Comparison of ENCODE assay signal across 22 cellular contexts in genomic region chr13:112592647-112593046, GRCh38.
"Had no signal": no experiment of that assay in that cellular context is flagged by ENCODE, and none has a peak within 500 bp of the region (broad histone marks: within the 10 kb centered on the region; RNA-seq: fewer than 3 reads in every experiment).

No MANE protein-coding gene starts in this region.

- DNase-seq: activated CD4-positive, alpha-beta memory T cell treated with anti-CD3 and anti-CD28 coated beads, Interleukin-2, amount 10 ng/mL, durations not matched to agents 7 days and 5 days; activated CD4-positive, alpha-beta T cell treated with anti-CD3 and anti-CD28 coated beads, Interleukin-2, amount 10 ng/mL, durations not matched to agents 7 days and 5 days; activated CD4-positive, CD25-positive, alpha-beta regulatory T cell; activated CD8-positive, alpha-beta memory T cell treated with anti-CD3 and anti-CD28 coated beads, Interleukin-2, amount 50 U/mL, for 4 hours; activated gamma-delta T cell treated with Interleukin-2 at 50 U/mL for 16 hours; activated naive CD4-positive, alpha-beta T cell treated with anti-CD3 and anti-CD28 coated beads, Interleukin-2, amount 10 ng/mL, durations not matched to agents 7 days and 5 days; activated naive CD8-positive, alpha-beta T cell treated with anti-CD3 and anti-CD28 coated beads for 36 hours; activated T-cell treated with anti-CD3 and anti-CD28 coated beads, Interleukin-2, amount 50 U/mL, for 72 hours; Kasumi-1; MV-4-11; NCI-H1105; NCI-H1436 treated with DMSO at 0.1 percent for 48 hours; NCI-H187; NCI-H2081; NCI-H446; NCI-H524; T-helper 1 cell had no signal

- H3K4me3 ChIP-seq: K562, SK-N-MC had no signal

- H3K27ac ChIP-seq: SK-N-MC, VCaP had no signal

- H3K9me3 Mint-ChIP-seq: activated CD4-positive, alpha-beta memory T cell treated with anti-CD3 and anti-CD28 coated beads, Interleukin-2, amount 10 ng/mL, durations not matched to agents 7 days and 5 days; activated CD4-positive, alpha-beta T cell treated with anti-CD3 and anti-CD28 coated beads, Interleukin-2, amount 10 ng/mL, durations not matched to agents 7 days and 5 days; activated naive CD4-positive, alpha-beta T cell treated with anti-CD3 and anti-CD28 coated beads, Interleukin-2, amount 10 ng/mL, durations not matched to agents 7 days and 5 days; activated naive CD8-positive, alpha-beta T cell treated with anti-CD3 and anti-CD28 coated beads for 36 hours; activated T-helper 2 cell treated with anti-CD3 and anti-CD28 coated beads, Interferon-gamma antibody, Interleukin-2, Interleukin-4, amounts not matched to agents 10 μg/mL and 5 μg/mL and 100 μg/mL, durations not matched to agents 14 hours and 24 hours and 36 hours had no signal

- ATAC-seq: activated T-cell treated with anti-CD3 and anti-CD28 coated beads, Interleukin-2, amount 50 U/mL, for 72 hours; K562; Right ventricle myocardium inferior had no signal

- H3K4me3 Mint-ChIP-seq: activated CD4-positive, alpha-beta memory T cell treated with anti-CD3 and anti-CD28 coated beads, Interleukin-2, amount 10 ng/mL, durations not matched to agents 7 days and 5 days; activated CD4-positive, alpha-beta T cell treated with anti-CD3 and anti-CD28 coated beads, Interleukin-2, amount 10 ng/mL, durations not matched to agents 7 days and 5 days; activated naive CD4-positive, alpha-beta T cell treated with anti-CD3 and anti-CD28 coated beads, Interleukin-2, amount 10 ng/mL, durations not matched to agents 7 days and 5 days; activated naive CD8-positive, alpha-beta T cell treated with anti-CD3 and anti-CD28 coated beads for 36 hours; activated T-cell treated with anti-CD3 and anti-CD28 coated beads, Interleukin-2, amount 50 U/mL, for 72 hours had no signal

- H3K27ac Mint-ChIP-seq: activated CD4-positive, alpha-beta memory T cell treated with anti-CD3 and anti-CD28 coated beads, Interleukin-2, amount 10 ng/mL, durations not matched to agents 7 days and 5 days; activated CD4-positive, alpha-beta T cell treated with anti-CD3 and anti-CD28 coated beads, Interleukin-2, amount 10 ng/mL, durations not matched to agents 7 days and 5 days; activated naive CD4-positive, alpha-beta T cell treated with anti-CD3 and anti-CD28 coated beads, Interleukin-2, amount 10 ng/mL, durations not matched to agents 7 days and 5 days; activated naive CD8-positive, alpha-beta T cell treated with anti-CD3 and anti-CD28 coated beads for 36 hours; activated T-cell treated with anti-CD3 and anti-CD28 coated beads, Interleukin-2, amount 50 U/mL, for 72 hours; activated T-helper 2 cell treated with anti-CD3 and anti-CD28 coated beads, Interferon-gamma antibody, Interleukin-2, Interleukin-4, amounts not matched to agents 10 μg/mL and 5 μg/mL and 100 μg/mL, durations not matched to agents 14 hours and 24 hours and 36 hours had no signal
